ENCODE assay signal across 19 cellular contexts in the genomic region with DNA sequence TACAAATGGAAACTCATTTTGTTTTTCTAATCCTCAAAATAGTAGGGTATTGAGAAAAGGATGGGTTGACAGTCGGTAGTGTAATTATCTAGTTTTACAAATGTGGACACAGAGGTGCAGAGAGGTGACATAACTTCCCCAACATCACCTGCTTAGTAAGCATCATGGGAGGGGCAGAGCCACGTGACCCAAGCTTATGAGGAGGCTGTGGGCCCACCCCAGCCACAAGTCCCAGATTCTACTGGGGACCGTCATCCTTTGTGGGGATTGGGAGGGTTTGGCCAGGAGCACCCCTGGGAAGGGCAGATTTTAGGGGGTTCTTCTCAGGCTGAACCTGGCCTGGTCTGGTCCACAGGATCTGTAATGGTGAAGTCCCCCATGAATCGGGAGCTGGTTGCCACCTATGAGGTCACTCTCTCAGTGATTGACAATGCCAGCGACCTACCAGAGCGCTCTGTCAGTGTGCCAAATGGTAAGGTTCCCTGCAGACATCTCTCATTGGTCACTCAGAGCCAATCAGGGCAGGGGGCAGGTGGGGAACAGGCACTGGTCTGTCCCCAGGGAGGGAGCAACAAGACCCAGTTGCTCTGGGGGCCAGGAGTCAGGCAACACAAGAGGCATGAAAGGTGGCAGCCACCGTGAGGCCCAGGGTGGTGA. TPM values are rescaled to one million over a fixed set of nuclear protein-coding genes. Genes with fewer than 3 reads are reported as not detected.
DNase-seq lines count a peak whose midpoint lies in the region; ATAC-seq and TF ChIP-seq lines count a peak whose summit lies in the region.
"Had no signal": no experiment of that assay in that cellular context is flagged by ENCODE, and none has a peak within 500 bp of the region (broad histone marks: within the 10 kb centered on the region; RNA-seq: fewer than 3 reads in every experiment).

No MANE protein-coding gene starts in this region.

- H3K27ac Mint-ChIP-seq in H9 = no peak overlapping the region
- peak overlapping the region; percentile 84 for H3K27ac Mint-ChIP-seq in activated naive CD8-positive, alpha-beta T cell treated with anti-CD3 and anti-CD28 coated beads, Interleukin-2, amount 10 ng/mL, durations not matched to agents 7 days and 5 days
- H3K27ac Mint-ChIP-seq: memory B cell had no signal

- no peaks in the 10 kb centered on the region for H4K20me1 ChIP-seq in H9 (ENCODE audit: control insufficient read depth, insufficient read depth, insufficient read length)
- H4K20me1 ChIP-seq in Karpas-422 (ENCODE audit: insufficient read depth, low read depth, low read length) = no peaks in the 10 kb centered on the region

- H3K9ac ChIP-seq in H9 (ENCODE audit: extremely low read depth, insufficient read length, low read length) (no peak overlapping the region), Karpas-422 (ENCODE audit: low read length) (no peak overlapping the region)

- no peak overlapping the region for H2BK5ac ChIP-seq in H9 (ENCODE audit: insufficient read length, low read length)

- H3K36me3 ChIP-seq in Karpas-422 (ENCODE audit: insufficient read depth, low read length) (no peaks in the 10 kb centered on the region), spleen (no peaks in the 10 kb centered on the region), ovary (no peaks in the 10 kb centered on the region)
- H3K36me3 ChIP-seq: brain microvascular endothelial cell had no signal

- H2BK20ac ChIP-seq in H9 (ENCODE audit: low read depth, low read length, poor library complexity, severe bottlenecking) = no peak overlapping the region

- H2AFZ ChIP-seq in H9 (ENCODE audit: low read length) (no peak overlapping the region), Karpas-422 (ENCODE audit: low read length) (no peak overlapping the region)

- no peak for TF ChIP-seq POLR2A in spleen (IDR thresholded peaks at IDR 0.05)
- TF ChIP-seq POLR2A in ovary (IDR thresholded peaks at IDR 0.05) = no peak

- no peak overlapping the region for H4K5ac ChIP-seq in H9 (ENCODE audit: insufficient read length, low read depth, low read length)

- H2BK15ac ChIP-seq in H9 (ENCODE audit: low read depth, low read length) = no peak overlapping the region

- peaks cover 8% of the 10 kb centered on the region for H3K27me3 Mint-ChIP-seq in H9 (ENCODE audit: low read depth)
- H3K27me3 Mint-ChIP-seq in activated naive CD8-positive, alpha-beta T cell treated with anti-CD3 and anti-CD28 coated beads, Interleukin-2, amount 10 ng/mL, durations not matched to agents 7 days and 5 days = peaks cover 6% of the 10 kb centered on the region

- H3K9me3 ChIP-seq in H9 (ENCODE audit: control insufficient read depth, low read depth, low read length) (no peaks in the 10 kb centered on the region), Karpas-422 (ENCODE audit: low read length) (no peaks in the 10 kb centered on the region), spleen (no peaks in the 10 kb centered on the region), ovary (no peaks in the 10 kb centered on the region)

- ATAC-seq in activated naive CD8-positive, alpha-beta T cell treated with anti-CD3 and anti-CD28 coated beads, Interleukin-2, amount 10 ng/mL, durations not matched to agents 7 days and 5 days (ENCODE audit: low read depth) = peak; percentile 25
- no peak for ATAC-seq in HG02678 (IDR thresholded peaks at IDR 0.05; ENCODE audit: unreplicated experiment)

- no CpG with 5 or more reads among the region's 7 CpGs for WGBS in H9 (ENCODE audit: extremely low coverage, insufficient read length, low lambda C conversion rate)
- 74 to 85% (median 81%) methylated on average over 7 of the region's 7 CpGs for WGBS in spleen, 5 donors
- WGBS in ovary, 3 donors = 88 to 89% (median 89%) methylated on average over 7 of the region's 7 CpGs

- DNase-seq in H9 = peak; percentile 56
- peak; percentile 79 for DNase-seq in Karpas-422
- DNase-seq in activated naive CD8-positive, alpha-beta T cell treated with anti-CD3 and anti-CD28 coated beads, Interleukin-2, amount 10 ng/mL, durations not matched to agents 7 days and 5 days = no peak
- DNase-seq in spleen = no peak
- no peak for DNase-seq in ovary
- DNase-seq in hepatic stellate cell (ENCODE audit: low spot score) = no peak
- DNase-seq: activated CD4-positive, alpha-beta T cell treated with anti-CD3 and anti-CD28 coated beads, Interleukin-2, amount 50 U/mL, for 48 hours; brain microvascular endothelial cell; left cardiac atrium; NCI-H1092; NCI-H187 treated with DMSO at 0.1 percent for 48 hours; NCI-H226; NCI-H774; stimulated activated CD4-positive, alpha-beta T cell treated with anti-CD3 and anti-CD28 coated beads, Interleukin-1b, Interleukin-23, amount 100 ng/mL, for 48 hours; WERI-Rb-1 had no signal

- H3K4me2 ChIP-seq in H9 (ENCODE audit: insufficient read depth, insufficient read length, low read length) (no peak overlapping the region), Karpas-422 (ENCODE audit: low read depth, low read length, poor library complexity, severe bottlenecking) (no peak overlapping the region)

- no peaks in the 10 kb centered on the region for H3K36me3 Mint-ChIP-seq in H9 (ENCODE audit: insufficient read depth in 1 of 3, low read depth in 3 of 3)
- H3K36me3 Mint-ChIP-seq in activated naive CD8-positive, alpha-beta T cell treated with anti-CD3 and anti-CD28 coated beads, Interleukin-2, amount 10 ng/mL, durations not matched to agents 7 days and 5 days = no peaks in the 10 kb centered on the region

- no peak overlapping the region for H3K23ac ChIP-seq in H9 (ENCODE audit: insufficient read length, low read depth, low read length)

- no peak overlapping the region for H3K14ac ChIP-seq in H9 (ENCODE audit: insufficient read depth, low read length)

- H2BK12ac ChIP-seq in H9 (ENCODE audit: insufficient read length, low read depth, low read length) = no peak overlapping the region

- no peak overlapping the region for H3T11ph ChIP-seq in H9 (ENCODE audit: low read length)

- H2BK120ac ChIP-seq in H9 (ENCODE audit: low read depth, low read length, poor library complexity, severe bottlenecking) = no peak overlapping the region

- TF ChIP-seq CTCF in H9 (conservative IDR thresholded peaks at IDR 0.05) (no peak), spleen (IDR thresholded peaks at IDR 0.05 in 8 of 11, conservative IDR thresholded peaks at IDR 0.05 in 3 of 11) (no peak), ovary (IDR thresholded peaks at IDR 0.05) (no peak)

- H4K8ac ChIP-seq in H9 (replicated peaks; ENCODE audit: insufficient read length, low read depth, low read length) = no peak overlapping the region

- H3K23me2 ChIP-seq in H9 (ENCODE audit: insufficient read length, low read depth, low read length, poor library complexity, severe bottlenecking) = no peaks in the 10 kb centered on the region

- H3K4ac ChIP-seq in H9 (ENCODE audit: low read depth, low read length) = no peak overlapping the region

- H3K27me3 ChIP-seq in H9 (ENCODE audit: insufficient read depth, low read length) (0 out of 2 replicates have a peak, but pooled peaks cover 2% of the 10 kb centered on the region), Karpas-422 (ENCODE audit: low read length) (no peaks in the 10 kb centered on the region), spleen (replicated peaks in 1 of 7) (no peaks in the 10 kb centered on the region), ovary (no peaks in the 10 kb centered on the region)
- H3K27me3 ChIP-seq: brain microvascular endothelial cell had no signal

- H3K9me3 Mint-ChIP-seq in H9 = no peaks in the 10 kb centered on the region; a peak in 1 of 5 replicates
- no peaks in the 10 kb centered on the region for H3K9me3 Mint-ChIP-seq in activated naive CD8-positive, alpha-beta T cell treated with anti-CD3 and anti-CD28 coated beads, Interleukin-2, amount 10 ng/mL, durations not matched to agents 7 days and 5 days
- H3K9me3 Mint-ChIP-seq: memory B cell had no signal

- peaks cover 0 to 3% of the 10 kb centered on the region in 2 experiments; a peak in 1 of 4 replicates for H3K4me1 Mint-ChIP-seq in H9
- H3K4me1 Mint-ChIP-seq in activated naive CD8-positive, alpha-beta T cell treated with anti-CD3 and anti-CD28 coated beads, Interleukin-2, amount 10 ng/mL, durations not matched to agents 7 days and 5 days = peaks cover 20% of the 10 kb centered on the region

- H2AK5ac ChIP-seq in H9 (ENCODE audit: insufficient read length, low read length) = no peak overlapping the region

- POLR2A ChIA-PET in activated naive CD8-positive, alpha-beta T cell treated with anti-CD3 and anti-CD28 coated beads, Interleukin-2, amount 10 ng/mL, durations not matched to agents 7 days and 5 days (lab: Charles Lee) = interaction anchor here (1.0 kb wide), 1 partner anchor 15 kb away, joined by 3 read pairs; no protein-coding TSS in a partner anchor

- no peak overlapping the region for H4K91ac ChIP-seq in H9 (ENCODE audit: insufficient read length, low read depth, low read length)

- H3K56ac ChIP-seq in H9 (ENCODE audit: insufficient read length, low read depth, low read length) = no peak overlapping the region

- no peaks in the 10 kb centered on the region for H3K9me2 ChIP-seq in Karpas-422 (replicated peaks; ENCODE audit: insufficient read depth, low read length)

- H3K4me3 ChIP-seq in Karpas-422 (ENCODE audit: low read length) = no peak overlapping the region
- no peak overlapping the region for H3K4me3 ChIP-seq in spleen
- no peak overlapping the region for H3K4me3 ChIP-seq in ovary
- H3K4me3 ChIP-seq: skin epidermis had no signal

- H3K18ac ChIP-seq in H9 (ENCODE audit: insufficient read length, low read depth, low read length) = no peak overlapping the region

- H3K27ac ChIP-seq in H9 (ENCODE audit: insufficient read length, low read depth, low read length) = no peak overlapping the region
- no peak overlapping the region for H3K27ac ChIP-seq in Karpas-422 (ENCODE audit: low read length)
- H3K27ac ChIP-seq in spleen = peak overlapping the region in 5 of 8 donors; percentile 13 to 66 (median 26)
- H3K27ac ChIP-seq in ovary = no peak overlapping the region
- H3K27ac ChIP-seq: brain microvascular endothelial cell, epithelial cell of prostate, skin epidermis, WERI-Rb-1 had no signal

- no peaks in the 10 kb centered on the region for H3K4me1 ChIP-seq in H9 (ENCODE audit: insufficient read depth, low read length)
- H3K4me1 ChIP-seq in Karpas-422 (ENCODE audit: low read length) = peaks cover 14% of the 10 kb centered on the region
- peaks cover 4 to 54% (median 28%) of the 10 kb centered on the region in 6 donors for H3K4me1 ChIP-seq in spleen
- no peaks in the 10 kb centered on the region for H3K4me1 ChIP-seq in ovary (ENCODE audit: insufficient read depth)

- no peak for TF ChIP-seq EP300 in ovary (IDR thresholded peaks at IDR 0.05)

- H3K79me2 ChIP-seq in H9 (ENCODE audit: insufficient read depth, low read length) (no peaks in the 10 kb centered on the region), Karpas-422 (ENCODE audit: low read length) (no peaks in the 10 kb centered on the region)

- H3K4me3 Mint-ChIP-seq in H9 = no peak overlapping the region
- peak overlapping the region; percentile 56 for H3K4me3 Mint-ChIP-seq in activated naive CD8-positive, alpha-beta T cell treated with anti-CD3 and anti-CD28 coated beads, Interleukin-2, amount 10 ng/mL, durations not matched to agents 7 days and 5 days
- H3K4me3 Mint-ChIP-seq: memory B cell had no signal

- intact Hi-C loops in spleen (cut with DNase I; ENCODE audit: low total_unique reads) = no loop called here
- intact Hi-C loops in ovary (cut with DNase I) = no loop called here

- no peaks in the 10 kb centered on the region for H3K79me1 ChIP-seq in H9 (ENCODE audit: insufficient read depth, low read depth, low read length, poor library complexity, severe bottlenecking)

RNA-seq across cellular contexts. Expression of a gene that starts 23.6 kb away (rescaled TPM):
- 0.11 and 0.31 TPM in 2 replicates for total RNA-seq in H9 (2021)
- 0.07 and 1.8 TPM in 2 replicates for total RNA-seq in Karpas-422 (2014; rRNA removed; shearing (Covaris generic); ENCODE audit: low replicate concordance)
- total RNA-seq in activated naive CD8-positive, alpha-beta T cell treated with anti-CD3 and anti-CD28 coated beads, Interleukin-2, amount 10 ng/mL, durations not matched to agents 7 days and 5 days = 100 to 1,000 TPM; 124 to 125 TPM
- 100 to 1,000 TPM; 202 to 512 (median 313) TPM for total RNA-seq in spleen
- polyA plus RNA-seq in spleen = 10 to 100 TPM; 34.5 to 84.3 (median 50.4) TPM
- total RNA-seq in ovary = 10 to 100 TPM; 40.7 to 94.1 (median 63.4) TPM
- polyA plus RNA-seq in ovary = 10 to 100 TPM; 19.9 to 51.2 TPM

RNA-seq across cellular contexts. Expression of a gene that starts 54.2 kb away (rescaled TPM):
- total RNA-seq in H9 (2021) (336 and 346 TPM in 2 replicates), spleen (1,000 to 10,000 TPM; 1,269 to 1,826 (median 1,507) TPM), ovary (1,000 to 10,000 TPM in 4 of 7 donors, 100 to 1,000 TPM in 3; 632 to 1,246 (median 1,118) TPM)
- 114 and 201 TPM in 2 replicates for total RNA-seq in Karpas-422 (2014; rRNA removed; shearing (Covaris generic); ENCODE audit: low replicate concordance)
- total RNA-seq in activated naive CD8-positive, alpha-beta T cell treated with anti-CD3 and anti-CD28 coated beads, Interleukin-2, amount 10 ng/mL, durations not matched to agents 7 days and 5 days = 100 to 1,000 TPM; 171 to 175 TPM
- polyA plus RNA-seq in spleen (100 to 1,000 TPM; 363 to 690 (median 437) TPM), ovary (1,000 to 10,000 TPM in 1 of 2 donors, 100 to 1,000 TPM in 1; 916 to 3,407 TPM)

Comparison
In these comparisons a context has a peak if more than half of its experiments do, and no peak if none do; other contexts are left out.
1. DNase-seq: peak in H9 (single experiment) and Karpas-422 (single experiment); none in activated naive CD8-positive, alpha-beta T cell treated with anti-CD3 and anti-CD28 coated beads, Interleukin-2, amount 10 ng/mL, durations not matched to agents 7 days and 5 days (single experiment), spleen (single experiment), ovary (0 of 5) and hepatic stellate cell (single experiment).
2. H3K27ac ChIP-seq: peak in spleen (5 of 8); none in H9 (single experiment), Karpas-422 (single experiment) and ovary (0 of 2).
3. RNA of a gene that starts 23.6 kb away (total RNA-seq): 202 to 512 TPM in spleen, 124 to 125 TPM in activated naive CD8-positive, alpha-beta T cell treated with anti-CD3 and anti-CD28 coated beads, Interleukin-2, amount 10 ng/mL, durations not matched to agents 7 days and 5 days and 40.7 to 94.1 TPM in ovary; 0.11 to 0.31 TPM in H9 and 0.07 to 1.8 TPM in Karpas-422; every median in the first group is over 10 times any median in the second.